In the genomic region with DNA sequence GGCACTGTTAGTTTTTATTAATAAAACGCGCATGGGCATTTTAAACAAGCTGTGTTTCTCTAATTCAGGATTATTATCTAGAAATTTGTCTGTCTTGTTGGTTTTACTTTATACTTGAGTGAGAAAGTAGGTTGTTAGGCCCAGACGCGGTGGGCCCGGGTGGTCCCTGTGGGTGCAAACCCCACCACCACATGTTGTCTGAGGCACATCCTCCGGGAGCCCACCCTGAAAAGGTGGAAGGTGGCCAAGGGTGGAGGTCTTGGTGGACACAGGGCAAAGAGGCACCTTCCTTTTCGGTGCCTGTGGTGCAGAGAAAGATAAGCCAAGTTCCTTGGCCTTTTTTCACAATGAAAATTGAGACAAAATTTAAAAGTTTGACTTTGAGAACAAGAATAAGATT, we compare ENCODE assay signal across 18 cellular contexts. TPM values are rescaled to one million over a fixed set of nuclear protein-coding genes. Genes with fewer than 3 reads are reported as not detected.
DNase-seq lines count a peak whose midpoint lies in the region; ATAC-seq, FAIRE-seq and TF ChIP-seq lines count a peak whose summit lies in the region.
"Had no signal": no experiment of that assay in that cellular context is flagged by ENCODE, and none has a peak within 500 bp of the region (broad histone marks: within the 10 kb centered on the region; RNA-seq: fewer than 3 reads in every experiment).

No MANE protein-coding gene starts in this region.

- H3K36me3 Mint-ChIP-seq in stimulated activated naive B cell treated with anti-CD40 and anti-IgM and Interleukin-4, amounts not matched to agents 10 μg/mL and 1 μg/mL and 100 μg/mL, for 72 hours: peaks cover 57 to 62% of the 10 kb centered on the region in 2 donors

- H3K9me3 ChIP-seq in left ventricle myocardium inferior (replicated peaks): no peaks in the 10 kb centered on the region
- H3K9me3 ChIP-seq in heart right ventricle: no peaks in the 10 kb centered on the region
- no peaks in the 10 kb centered on the region for H3K9me3 ChIP-seq in kidney (ENCODE audit: control insufficient read depth in 1 of 2, low read length in 2 of 2)
- H3K9me3 ChIP-seq in spleen: no peaks in the 10 kb centered on the region

- no peak overlapping the region for H3K9ac ChIP-seq in kidney (ENCODE audit: low read length in 2 of 2)

- no peak for FAIRE-seq in kidney (lab: Jason Lieb, UNC)
- FAIRE-seq: H1 had no signal

- no peak for TF ChIP-seq POLR2A in spleen (IDR thresholded peaks at IDR 0.05)

- no peak for ATAC-seq in heart right ventricle
- ATAC-seq in stimulated activated naive B cell treated with anti-CD40 and anti-IgM and Interleukin-4, amounts not matched to agents 10 μg/mL and 1 μg/mL and 100 μg/mL, for 72 hours (replicated peaks): no peak
- no peak for ATAC-seq in GM19467 (IDR thresholded peaks at IDR 0.05; ENCODE audit: unreplicated experiment)
- ATAC-seq: Right ventricle myocardium inferior had no signal

- H3K27ac ChIP-seq in left ventricle myocardium inferior (replicated peaks): no peak overlapping the region
- no peak overlapping the region for H3K27ac ChIP-seq in heart right ventricle
- no peak overlapping the region for H3K27ac ChIP-seq in kidney (ENCODE audit: low read depth in 2 of 2, low read length in 2 of 2)
- no peak overlapping the region for H3K27ac ChIP-seq in spleen

- H3K4me3 Mint-ChIP-seq in stimulated activated naive B cell treated with anti-CD40 and anti-IgM and Interleukin-4, amounts not matched to agents 10 μg/mL and 1 μg/mL and 100 μg/mL, for 72 hours: no peak overlapping the region
- H3K4me3 Mint-ChIP-seq: IgD-negative memory B cell had no signal

- H3K4me3 ChIP-seq in left ventricle myocardium inferior (no peak overlapping the region), heart right ventricle (no peak overlapping the region), kidney (ENCODE audit: low read length in 2 of 2) (no peak overlapping the region), spleen (no peak overlapping the region)

- peaks cover 0 to 5% of the 10 kb centered on the region in 2 donors for H3K9me3 Mint-ChIP-seq in stimulated activated naive B cell treated with anti-CD40 and anti-IgM and Interleukin-4, amounts not matched to agents 10 μg/mL and 1 μg/mL and 100 μg/mL, for 72 hours
- H3K9me3 Mint-ChIP-seq: IgD-negative memory B cell had no signal

- intact Hi-C loops in left ventricle myocardium inferior (cut with micrococcal nuclease) (no loop called here), heart right ventricle (cut with DNase I) (no loop called here), kidney (cut with DNase I) (no loop called here), spleen (cut with DNase I; ENCODE audit: low total_unique reads) (no loop called here)

- peak; percentile 4 for DNase-seq in left ventricle myocardium inferior
- DNase-seq in heart right ventricle: no peak
- peak; percentile 50 for DNase-seq in kidney
- peak; percentile 37 for DNase-seq in spleen
- DNase-seq in stimulated activated naive B cell treated with anti-CD40 and anti-IgM and Interleukin-4, amounts not matched to agents 10 μg/mL and 1 μg/mL and 100 μg/mL, for 72 hours: no peak
- DNase-seq in mucosa of gallbladder (ENCODE audit: low spot score): no peak
- DNase-seq: EL, GF-D8, NCI-H1417, NCI-H187 treated with DMSO at 0.1 percent for 48 hours, NCI-H2107, NCI-H446 treated with DMSO at 0.1 percent for 48 hours, NCI-H526 treated with DMSO at 0.1 percent for 48 hours had no signal

- no peak overlapping the region for H3K27ac Mint-ChIP-seq in stimulated activated naive B cell treated with anti-CD40 and anti-IgM and Interleukin-4, amounts not matched to agents 10 μg/mL and 1 μg/mL and 100 μg/mL, for 72 hours
- H3K27ac Mint-ChIP-seq: IgD-negative memory B cell had no signal

- peaks cover 16 to 32% of the 10 kb centered on the region in 2 donors for H3K4me1 Mint-ChIP-seq in stimulated activated naive B cell treated with anti-CD40 and anti-IgM and Interleukin-4, amounts not matched to agents 10 μg/mL and 1 μg/mL and 100 μg/mL, for 72 hours

- H3K27me3 Mint-ChIP-seq in stimulated activated naive B cell treated with anti-CD40 and anti-IgM and Interleukin-4, amounts not matched to agents 10 μg/mL and 1 μg/mL and 100 μg/mL, for 72 hours: no peaks in the 10 kb centered on the region
- H3K27me3 Mint-ChIP-seq: IgD-negative memory B cell had no signal

- H3K4me1 ChIP-seq in left ventricle myocardium inferior: no peaks in the 10 kb centered on the region
- peaks cover 0 to 7% (median 0%) of the 10 kb centered on the region in 9 donors for H3K4me1 ChIP-seq in heart right ventricle
- peaks cover 2 to 5% of the 10 kb centered on the region in 2 donors for H3K4me1 ChIP-seq in kidney (ENCODE audit: control insufficient read depth in 1 of 2, insufficient read depth in 1 of 2, low read depth in 1 of 2, low read length in 2 of 2)
- peaks cover 0 to 8% (median 2%) of the 10 kb centered on the region in 6 donors for H3K4me1 ChIP-seq in spleen

- 88 to 98% methylated on average over 7 of the region's 7 CpGs for WGBS in heart right ventricle, 2 donors
- 83 to 97% (median 88%) methylated on average over 7 of the region's 7 CpGs for WGBS in spleen, 5 donors

- H3K27me3 ChIP-seq in left ventricle myocardium inferior (ENCODE audit: low read depth) (no peaks in the 10 kb centered on the region), heart right ventricle (no peaks in the 10 kb centered on the region), spleen (replicated peaks in 1 of 7) (no peaks in the 10 kb centered on the region)

- H3K36me3 ChIP-seq in left ventricle myocardium inferior (peaks cover 50% of the 10 kb centered on the region), heart right ventricle (peaks cover 0 to 55% (median 14%) of the 10 kb centered on the region in 9 donors), kidney (ENCODE audit: control insufficient read depth in 1 of 2, insufficient read depth in 2 of 2, low read length in 2 of 2) (peaks cover 15 to 26% of the 10 kb centered on the region in 2 donors), spleen (peaks cover 11 to 63% (median 44%) of the 10 kb centered on the region in 6 donors)

- TF ChIP-seq CTCF in left ventricle myocardium inferior (IDR thresholded peaks at IDR 0.05; ENCODE audit: borderline replicate concordance) (no peak), heart right ventricle (IDR thresholded peaks at IDR 0.05) (no peak), kidney (IDR thresholded peaks at IDR 0.05; ENCODE audit: borderline replicate concordance, extremely low read depth, insufficient read depth) (no peak), spleen (IDR thresholded peaks at IDR 0.05 in 8 of 11, conservative IDR thresholded peaks at IDR 0.05 in 3 of 11) (no peak)

RNA-seq across cellular contexts. Expression of a gene that starts 16.6 kb away (rescaled TPM):
- total RNA-seq in left ventricle myocardium inferior (not detected), heart right ventricle (not detected), kidney (0.16 TPM), spleen (under 1 TPM in 3 of 7 donors, not detected in 4; 0.32 to 0.46 (median 0.43) TPM), mucosa of gallbladder (not detected)
- polyA plus RNA-seq in heart right ventricle (under 1 TPM in 1 of 2 donors, not detected in 1; 0.01 TPM), kidney (ENCODE audit: insufficient read depth, low read depth, low replicate concordance) (0.45 TPM), spleen (under 1 TPM; 0.09 to 0.15 (median 0.13) TPM)
- total RNA-seq: H1, M059J, Right ventricle myocardium inferior had no signal
- polyA plus RNA-seq: IgD-negative memory B cell had no signal

RNA-seq across cellular contexts. Expression of a gene that starts 25.6 kb away (rescaled TPM):
- total RNA-seq in left ventricle myocardium inferior (0.85 TPM), heart right ventricle (under 1 TPM in 6 of 10 donors, not detected in 4; 0.09 to 0.79 (median 0.22) TPM), kidney (not detected), spleen (not detected), mucosa of gallbladder (not detected)
- polyA plus RNA-seq in heart right ventricle (under 1 TPM; 0.01 to 0.22 TPM), kidney (ENCODE audit: insufficient read depth, low read depth, low replicate concordance) (not detected), spleen (not detected)
- total RNA-seq: H1, M059J had no signal
- polyA plus RNA-seq: IgD-negative memory B cell had no signal

RNA-seq across cellular contexts. Expression of a gene that starts 56.9 kb away (rescaled TPM):
- total RNA-seq in left ventricle myocardium inferior (48.7 TPM), heart right ventricle (10 to 100 TPM; 30.9 to 51.4 (median 38.3) TPM), kidney (46.9 TPM), spleen (10 to 100 TPM; 47.5 to 91.7 (median 59.4) TPM), mucosa of gallbladder (53.4 TPM)
- polyA plus RNA-seq in heart right ventricle (10 to 100 TPM; 16.4 to 23.0 TPM), kidney (ENCODE audit: insufficient read depth, low read depth, low replicate concordance) (33.8 TPM), spleen (10 to 100 TPM; 21.7 to 42.4 (median 40.1) TPM)

Comparison
In these comparisons a context has a peak if more than half of its experiments do, and no peak if none do; other contexts are left out.
1. DNase-seq: peak in left ventricle myocardium inferior (single experiment), kidney (single experiment) and spleen (single experiment); none in heart right ventricle (0 of 2), stimulated activated naive B cell treated with anti-CD40 and anti-IgM and Interleukin-4, amounts not matched to agents 10 μg/mL and 1 μg/mL and 100 μg/mL, for 72 hours (single experiment) and mucosa of gallbladder (single experiment).